ENCODE assay signal across 10 cellular contexts in the genomic region with DNA sequence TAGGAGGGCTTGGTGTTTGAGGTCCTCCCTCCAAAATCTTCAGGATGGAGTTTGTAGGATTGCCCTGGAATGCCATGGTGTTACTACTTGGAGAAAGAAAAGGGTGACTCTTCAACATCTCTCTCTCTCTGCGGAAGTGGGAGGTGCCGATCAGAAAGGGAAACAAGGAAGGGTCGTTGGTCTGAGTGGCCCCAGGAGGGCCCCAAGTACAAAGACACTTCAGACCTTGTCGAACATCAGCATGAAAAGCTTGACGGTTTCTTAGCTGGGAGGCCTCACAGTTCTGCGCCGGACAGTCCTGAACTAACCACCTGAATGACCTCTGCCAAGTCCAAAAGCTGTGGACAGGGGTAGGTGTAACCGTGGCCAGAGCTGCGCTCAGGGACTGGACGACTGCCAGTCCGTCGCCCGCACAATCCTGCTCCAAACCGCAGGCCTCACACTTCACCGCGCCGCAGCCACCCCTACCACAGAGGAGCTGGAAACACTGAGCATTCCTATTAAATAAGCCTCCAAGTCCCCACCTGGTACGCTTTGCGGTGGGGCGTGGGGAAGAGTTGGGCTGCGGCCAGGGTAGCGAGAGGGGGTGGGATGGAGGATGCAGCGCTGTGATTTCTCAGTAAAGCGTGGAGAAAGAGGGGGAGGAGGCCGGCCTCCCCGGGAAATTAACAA. TPM values are rescaled to one million over a fixed set of nuclear protein-coding genes. Genes with fewer than 3 reads are reported as not detected.
DNase-seq lines count a peak whose midpoint lies in the region; ATAC-seq and TF ChIP-seq lines count a peak whose summit lies in the region.
"Had no signal": no experiment of that assay in that cellular context is flagged by ENCODE, and none has a peak within 500 bp of the region (broad histone marks: within the 10 kb centered on the region; RNA-seq: fewer than 3 reads in every experiment).

No MANE protein-coding gene starts in this region.

- H3K27ac Mint-ChIP-seq in T-cell = no peak overlapping the region

- H3K4me1 Mint-ChIP-seq in T-cell = peaks cover 38 to 52% (median 41%) of the 10 kb centered on the region in 3 donors

- H3K27me3 ChIP-seq in left ventricle myocardium inferior (ENCODE audit: low read depth) (peaks cover 100% of the 10 kb centered on the region), spleen (replicated peaks in 1 of 7) (peaks cover 3 to 100% (median 95%) of the 10 kb centered on the region in 7 donors), A673 (replicated peaks; ENCODE audit: insufficient read depth, low read depth, low read length, poor library complexity) (peaks cover 92% of the 10 kb centered on the region), gastroesophageal sphincter (peaks cover 100% of the 10 kb centered on the region)

- intact Hi-C loops in left ventricle myocardium inferior (cut with micrococcal nuclease) (loop anchor here (10.0 kb wide), 1 partner anchor 125 kb away; the partner anchor contains the start of gene PDGFRA), spleen (cut with DNase I; ENCODE audit: low total_unique reads) (no loop called here), A673 (cut with micrococcal nuclease; ENCODE audit: unreplicated experiment) (no loop called here)

- H3K36me3 Mint-ChIP-seq in T-cell = no peaks in the 10 kb centered on the region

- TF ChIP-seq EP300 in gastroesophageal sphincter (IDR thresholded peaks at IDR 0.05) = no peak

- TF ChIP-seq CTCF in left ventricle myocardium inferior (IDR thresholded peaks at IDR 0.05; ENCODE audit: borderline replicate concordance) (no peak), spleen (IDR thresholded peaks at IDR 0.05 in 8 of 11, conservative IDR thresholded peaks at IDR 0.05 in 3 of 11) (no peak), A673 (conservative IDR thresholded peaks at IDR 0.05; ENCODE audit: low read depth, low read length) (no peak), gastroesophageal sphincter (IDR thresholded peaks at IDR 0.05) (no peak)

- POLR2A ChIA-PET in T-cell (lab: Charles Lee) = no interaction called here
- POLR2A ChIA-PET in A673 (lab: Charles Lee; ENCODE audit: low non-redundant PET) = interaction anchor here (0.6 kb wide), 1 partner anchor 1978 kb away, joined by 3 read pairs; no protein-coding TSS in a partner anchor

- TF ChIP-seq POLR2A in spleen (IDR thresholded peaks at IDR 0.05) = no peak
- no peak for TF ChIP-seq POLR2A in gastroesophageal sphincter (IDR thresholded peaks at IDR 0.05)

- peak; percentile 67 for DNase-seq in NCI-H748 (lab: John Stamatoyannopoulos, UW; ENCODE audit: unreplicated experiment)
- no peak for DNase-seq in NCI-H748 treated with DMSO at 0.1 percent for 48 hours (lab: John Stamatoyannopoulos, UW)
- DNase-seq in T-cell = no peak
- no peak for DNase-seq in left ventricle myocardium inferior
- DNase-seq in spleen = no peak
- DNase-seq in A673 (ENCODE audit: low spot score) = no peak
- DNase-seq: thyroid gland had no signal

- peak in 1 of 4 experiments; percentile 10 for ATAC-seq in T-cell (replicated peaks in 1 of 4)
- ATAC-seq in HG03460 (IDR thresholded peaks at IDR 0.05; ENCODE audit: unreplicated experiment) = no peak
- no peak for ATAC-seq in gastroesophageal sphincter

- WGBS in spleen, 5 donors = 0 to 2% (median 2%) methylated on average over 7 to 26 of the region's 26 CpGs
- WGBS in gastroesophageal sphincter (ENCODE audit: low coverage in 1 of 2), 2 donors = 0 to 3% methylated on average over 2 to 19 of the region's 26 CpGs

- no peaks in the 10 kb centered on the region for H3K9me3 ChIP-seq in left ventricle myocardium inferior (replicated peaks)
- H3K9me3 ChIP-seq in spleen = no peaks in the 10 kb centered on the region
- H3K9me3 ChIP-seq in A673 (ENCODE audit: low read depth, low read length, poor library complexity, severe bottlenecking) = no peaks in the 10 kb centered on the region
- no peaks in the 10 kb centered on the region for H3K9me3 ChIP-seq in gastroesophageal sphincter
- H3K9me3 ChIP-seq: thyroid gland had no signal

- H3K27ac ChIP-seq in left ventricle myocardium inferior (replicated peaks) (no peak overlapping the region), spleen (no peak overlapping the region), A673 (ENCODE audit: low read depth, low read length, poor library complexity, severe bottlenecking) (no peak overlapping the region), gastroesophageal sphincter (no peak overlapping the region)
- H3K27ac ChIP-seq: thyroid gland had no signal

- H3K9me3 Mint-ChIP-seq in T-cell = no peaks in the 10 kb centered on the region

- H3K4me3 Mint-ChIP-seq in T-cell = peak overlapping the region; percentile 51 to 71 (median 62)

- CTCF ChIA-PET in T-cell (lab: Charles Lee) (no interaction called here), A673 (lab: Charles Lee) (no interaction called here)

- peaks cover 46% of the 10 kb centered on the region for H3K4me1 ChIP-seq in left ventricle myocardium inferior
- peaks cover 17 to 58% (median 41%) of the 10 kb centered on the region in 6 donors for H3K4me1 ChIP-seq in spleen
- no peaks in the 10 kb centered on the region for H3K4me1 ChIP-seq in A673 (ENCODE audit: insufficient read depth, low read length, poor library complexity, severe bottlenecking)
- peaks cover 0 to 42% (median 20%) of the 10 kb centered on the region in 3 donors for H3K4me1 ChIP-seq in gastroesophageal sphincter

- H3K4me3 ChIP-seq in left ventricle myocardium inferior (peak overlapping the region; percentile 60), spleen (peak overlapping the region in 7 of 8 donors; percentile 11 to 65 (median 29)), A673 (ENCODE audit: low read depth, low read length, poor library complexity, severe bottlenecking) (no peak overlapping the region), gastroesophageal sphincter (peak overlapping the region in 1 of 2 donors; percentile 46)

- H3K36me3 ChIP-seq in left ventricle myocardium inferior (no peaks in the 10 kb centered on the region), spleen (no peaks in the 10 kb centered on the region), A673 (ENCODE audit: insufficient read depth, low read length, poor library complexity, severe bottlenecking) (no peaks in the 10 kb centered on the region), gastroesophageal sphincter (no peaks in the 10 kb centered on the region)
- H3K36me3 ChIP-seq: thyroid gland had no signal

- peaks cover 77 to 91% of the 10 kb centered on the region in 2 donors for H3K27me3 Mint-ChIP-seq in T-cell

- no TSS peak for BruUV-seq in A673 (replicated peaks; lab: Mats Ljungman, UMichigan)

RNA-seq across cellular contexts. Expression of gene GSX2, which starts 0.5 kb away (rescaled TPM):
- not detected for total RNA-seq in T-cell
- total RNA-seq in left ventricle myocardium inferior = not detected
- not detected for total RNA-seq in spleen
- polyA plus RNA-seq in spleen = under 1 TPM in 1 of 3 donors, not detected in 2; 0.47 TPM
- total RNA-seq in A673 (2021) = not detected in 2 replicates
- total RNA-seq in gastroesophageal sphincter = not detected
- total RNA-seq: lung microvascular endothelial cell, thyroid gland had no signal

RNA-seq across cellular contexts. Expression of gene CHIC2, which starts 35.0 kb away (rescaled TPM):
- total RNA-seq in T-cell (10 to 100 TPM; 38.8 to 59.3 (median 40.5) TPM), left ventricle myocardium inferior (9.1 TPM), spleen (10 to 100 TPM; 38.2 to 68.2 (median 41.6) TPM), A673 (2021) (5.4 and 8.1 TPM in 2 replicates), gastroesophageal sphincter (10 to 100 TPM; 25.0 to 37.7 (median 29.2) TPM)
- 10 to 100 TPM in 2 of 3 donors, 1 to 10 TPM in 1; 7.6 to 21.0 (median 16.0) TPM for polyA plus RNA-seq in spleen
